Comparison of ENCODE assay signal across 23 cellular contexts in the genomic region with DNA sequence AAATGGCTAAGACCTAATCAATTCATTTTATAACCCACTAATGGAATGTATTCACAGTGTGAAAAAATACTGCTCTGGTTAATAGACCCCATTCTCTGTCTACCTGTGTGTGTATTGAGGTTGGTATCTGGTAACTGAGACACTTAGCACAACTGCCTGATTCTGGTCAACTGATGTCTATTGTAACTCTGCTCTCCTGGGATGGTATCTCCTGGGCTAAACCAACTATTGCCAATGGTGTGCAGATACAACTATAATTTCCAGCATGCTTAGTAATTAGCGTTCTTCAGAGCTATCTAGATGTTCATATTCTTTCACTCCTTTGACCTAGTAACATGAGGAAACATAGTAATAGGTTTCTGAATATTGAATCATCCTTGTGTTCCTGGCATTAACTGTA. TPM values are rescaled to one million over a fixed set of nuclear protein-coding genes. Genes with fewer than 3 reads are reported as not detected.
DNase-seq lines count a peak whose midpoint lies in the region; ATAC-seq and TF ChIP-seq lines count a peak whose summit lies in the region.
"Had no signal": no experiment of that assay in that cellular context is flagged by ENCODE, and none has a peak within 500 bp of the region (broad histone marks: within the 10 kb centered on the region; RNA-seq: fewer than 3 reads in every experiment).

No MANE protein-coding gene starts in this region.

- peaks cover 12% of the 10 kb centered on the region for H3K9me3 ChIP-seq in adipocyte (ENCODE audit: control insufficient read depth, low read length)
- no peaks in the 10 kb centered on the region for H3K9me3 ChIP-seq in osteoblast (ENCODE audit: low read depth, low read length)
- H3K9me3 ChIP-seq: BE2C, BLaER1 had no signal

- DNase-seq in adipocyte (ENCODE audit: low read depth) (no peak), fibroblast of the aortic adventitia (ENCODE audit: low read depth) (peak; percentile 28), osteoblast (ENCODE audit: insufficient read length, low spot score, missing footprints) (peak; percentile 68), HCEC 1CT (no peak), NCI-H2227 (lab: John Stamatoyannopoulos, UW; ENCODE audit: unreplicated experiment) (no peak)
- DNase-seq: 8988T; ACHN; BE2C; C1 segment of cervical spinal cord; CD4-positive, alpha-beta memory T cell; CD4-positive, CD25-positive, alpha-beta regulatory T cell; CD8-positive, alpha-beta memory T cell; COR-L47; DMS 273 treated with DMSO at 0.1 percent for 48 hours; DMS153; DMS53; DMS79; DND-41; EL; GDM1 had no signal

- H3K36me3 ChIP-seq in adipocyte (ENCODE audit: control insufficient read depth, insufficient read depth, low read length, severe bottlenecking) (no peaks in the 10 kb centered on the region), osteoblast (ENCODE audit: insufficient read depth, low read length) (no peaks in the 10 kb centered on the region)
- H3K36me3 ChIP-seq: BE2C, BLaER1 had no signal

- H4K20me1 ChIP-seq in osteoblast (ENCODE audit: insufficient read depth, low read length) = no peaks in the 10 kb centered on the region
- H4K20me1 ChIP-seq: BLaER1 had no signal

- ATAC-seq in HG02678 (IDR thresholded peaks at IDR 0.05; ENCODE audit: unreplicated experiment) = no peak
- ATAC-seq: GM12878 had no signal

- no peak overlapping the region for H3K4me2 ChIP-seq in osteoblast (ENCODE audit: insufficient read depth, low read length)
- H3K4me2 ChIP-seq: BLaER1 had no signal

- TF ChIP-seq CTCF in fibroblast of the aortic adventitia (IDR thresholded peaks at IDR 0.05; ENCODE audit: insufficient read depth, low read length) = no peak
- no peak for TF ChIP-seq CTCF in osteoblast (IDR thresholded peaks at IDR 0.05; ENCODE audit: extremely low read depth, low read depth, low read length)

- no peaks in the 10 kb centered on the region for H3K27me3 ChIP-seq in adipocyte (replicated peaks; ENCODE audit: control insufficient read depth, insufficient read depth, low read length)
- no peaks in the 10 kb centered on the region for H3K27me3 ChIP-seq in osteoblast (ENCODE audit: insufficient read depth, low read length)
- H3K27me3 ChIP-seq: BE2C, BLaER1 had no signal

- H3K9ac ChIP-seq in adipocyte (ENCODE audit: low read length) = no peak overlapping the region
- H3K9ac ChIP-seq: BLaER1 had no signal

- no peak overlapping the region for H2AFZ ChIP-seq in osteoblast (ENCODE audit: low read length)

- H3K4me3 ChIP-seq in adipocyte (ENCODE audit: low read length) (peak overlapping the region; percentile 32), fibroblast of the aortic adventitia (ENCODE audit: low read depth, low read length) (no peak overlapping the region), osteoblast (ENCODE audit: insufficient read depth, low read length) (no peak overlapping the region)
- H3K4me3 ChIP-seq: BLaER1, GM12878 had no signal

- no peak overlapping the region for H3K27ac ChIP-seq in osteoblast (ENCODE audit: low read depth, low read length)
- H3K27ac ChIP-seq: BLaER1 had no signal

- H3K4me1 ChIP-seq in adipocyte (ENCODE audit: control insufficient read depth, insufficient read depth, low read length) (peaks cover 37% of the 10 kb centered on the region), osteoblast (ENCODE audit: insufficient read depth, low read length) (no peaks in the 10 kb centered on the region)
- H3K4me1 ChIP-seq: BE2C, BLaER1 had no signal

- H3K79me2 ChIP-seq in osteoblast (ENCODE audit: insufficient read depth, low read length) = no peaks in the 10 kb centered on the region

RNA-seq across cellular contexts. Expression of gene ADAMTSL3, which starts 16.7 kb away (rescaled TPM):
- total RNA-seq in fibroblast of the aortic adventitia (ENCODE audit: low replicate concordance) (1.4 and 2.0 TPM in 2 replicates), osteoblast (0.29 and 0.72 TPM in 2 replicates)
- total RNA-seq: CD4-positive, alpha-beta memory T cell; CD4-positive, CD25-positive, alpha-beta regulatory T cell; CD8-positive, alpha-beta memory T cell had no signal

Comparison
In these comparisons a context has a peak if more than half of its experiments do, and no peak if none do; other contexts are left out.
1. DNase-seq: peak in fibroblast of the aortic adventitia (single experiment) and osteoblast (single experiment); none in adipocyte (single experiment), HCEC 1CT (single experiment) and NCI-H2227 (single experiment).